ENCODE assay signal across 15 cellular contexts in the genomic region with DNA sequence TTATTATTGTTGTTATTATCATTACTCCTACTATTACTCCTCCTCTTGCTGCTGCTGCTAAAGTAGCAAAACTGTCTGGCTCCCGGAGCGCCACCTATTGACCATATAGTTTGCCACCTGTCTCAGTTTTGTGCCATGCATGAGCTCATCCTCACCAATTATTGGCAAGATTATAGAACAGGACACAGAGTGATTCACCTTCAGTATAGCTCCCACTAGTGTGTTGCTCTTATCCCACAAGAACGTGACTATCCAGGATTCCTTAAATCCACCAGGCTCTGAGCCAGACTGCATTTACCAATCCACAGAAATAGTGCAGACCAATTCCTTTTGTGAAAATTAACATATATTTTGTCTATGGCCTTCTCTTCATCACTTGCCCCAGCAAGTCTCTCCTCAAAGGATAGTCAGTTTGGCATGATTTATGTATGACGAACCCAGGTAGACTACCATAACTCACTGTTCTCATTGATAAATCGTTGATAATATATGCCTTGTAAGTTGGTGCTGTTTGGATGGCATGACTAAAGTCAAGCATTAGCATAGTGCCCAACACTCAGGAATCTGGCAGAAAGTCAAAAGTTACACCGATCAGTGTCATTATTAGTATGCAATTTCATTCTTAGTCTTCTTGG.
A peak's percentile ranks its signal among the peaks of the same experiment; 100 is the strongest.
DNase-seq lines count a peak whose midpoint lies in the region; ATAC-seq, FAIRE-seq and TF ChIP-seq lines count a peak whose summit lies in the region.
"Had no signal": no experiment of that assay in that cellular context is flagged by ENCODE, and none has a peak within 500 bp of the region (broad histone marks: within the 10 kb centered on the region; RNA-seq: fewer than 3 reads in every experiment).

No MANE protein-coding gene starts in this region.

- H3K4me1 ChIP-seq in osteoblast (ENCODE audit: insufficient read depth, low read length): peaks cover 23% of the 10 kb centered on the region
- H3K4me1 ChIP-seq in pancreas: no peaks in the 10 kb centered on the region

- H3K27me3 ChIP-seq in osteoblast (ENCODE audit: insufficient read depth, low read length): no peaks in the 10 kb centered on the region
- H3K27me3 ChIP-seq in pancreas: no peaks in the 10 kb centered on the region
- H3K27me3 ChIP-seq: tibial artery had no signal

- H3K4me2 ChIP-seq in osteoblast (ENCODE audit: insufficient read depth, low read length): no peak overlapping the region

- TF ChIP-seq CTCF in GM12874 (IDR thresholded peaks at IDR 0.05; ENCODE audit: insufficient read depth, low read depth, low read length) (0 out of 2 replicates have a peak, but pooled peaks have one; percentile 9), osteoblast (IDR thresholded peaks at IDR 0.05; ENCODE audit: extremely low read depth, low read depth, low read length) (peak; percentile 29), pancreas (IDR thresholded peaks at IDR 0.05) (no peak)

- H3K36me3 Mint-ChIP-seq in natural killer cell treated with Interleukin-12 subunit alpha and Interleukin-12 subunit beta and Interleukin-15 and Interleukin-18, amount 100 ng/mL, for 72 hours: no peaks in the 10 kb centered on the region

- H3K27ac ChIP-seq in epithelial cell of prostate (peak overlapping the region; percentile 80), osteoblast (ENCODE audit: low read depth, low read length) (peak overlapping the region; percentile 70), pancreas (no peak overlapping the region)
- H3K27ac ChIP-seq: tibial artery had no signal

- no peak for FAIRE-seq in pancreas (lab: Jason Lieb, UNC)

- peak; percentile 3 for DNase-seq in NCI-H69 (lab: John Stamatoyannopoulos, UW)
- no peak for DNase-seq in epithelial cell of prostate (ENCODE audit: low read depth, low spot score)
- DNase-seq in osteoblast (ENCODE audit: insufficient read length, low spot score, missing footprints): no peak
- no peak for DNase-seq in pancreas
- no peak for DNase-seq in natural killer cell treated with Interleukin-12 subunit alpha and Interleukin-12 subunit beta and Interleukin-15 and Interleukin-18, amount 100 ng/mL, for 72 hours (ENCODE audit: low spot score)
- no peak for DNase-seq in stimulated activated CD8-positive, alpha-beta memory T cell treated with anti-CD3 and anti-CD28 coated beads, Interleukin-4, amount 100 ng/mL, for 48 hours
- DNase-seq: activated CD4-positive, CD25-positive, alpha-beta regulatory T cell treated with anti-CD3 and anti-CD28 coated beads, Interleukin-2, amount 50 U/mL, for 72 hours; activated CD8-positive, alpha-beta memory T cell treated with anti-CD3 and anti-CD28 coated beads, Interleukin-2, amount 50 U/mL, for 4 hours; hypothalamus; NCI-H1417 treated with DMSO at 0.1 percent for 48 hours; SIG-M5; tibial artery had no signal

- H3K36me3 ChIP-seq in osteoblast (ENCODE audit: insufficient read depth, low read length): no peaks in the 10 kb centered on the region
- no peaks in the 10 kb centered on the region for H3K36me3 ChIP-seq in pancreas
- H3K36me3 ChIP-seq: tibial artery had no signal

- no peak overlapping the region for H3K27ac Mint-ChIP-seq in natural killer cell treated with Interleukin-12 subunit alpha and Interleukin-12 subunit beta and Interleukin-15 and Interleukin-18, amount 100 ng/mL, for 72 hours
- H3K27ac Mint-ChIP-seq: T-helper 2 cell treated with Interferon-gamma antibody and Interleukin-4, amounts not matched to agents 5 μg/mL and 100 μg/mL, for 36 hours had no signal

- no peak overlapping the region for H2AFZ ChIP-seq in osteoblast (ENCODE audit: low read length)

- no peaks in the 10 kb centered on the region for H3K79me2 ChIP-seq in osteoblast (ENCODE audit: insufficient read depth, low read length)

- no peaks in the 10 kb centered on the region for H3K4me1 Mint-ChIP-seq in natural killer cell treated with Interleukin-12 subunit alpha and Interleukin-12 subunit beta and Interleukin-15 and Interleukin-18, amount 100 ng/mL, for 72 hours (ENCODE audit: low read depth in 2 of 2)

- H3K9me3 Mint-ChIP-seq in natural killer cell treated with Interleukin-12 subunit alpha and Interleukin-12 subunit beta and Interleukin-15 and Interleukin-18, amount 100 ng/mL, for 72 hours: peaks cover 4% of the 10 kb centered on the region

- peaks cover 8 to 31% of the 10 kb centered on the region in 2 donors for H3K27me3 Mint-ChIP-seq in natural killer cell treated with Interleukin-12 subunit alpha and Interleukin-12 subunit beta and Interleukin-15 and Interleukin-18, amount 100 ng/mL, for 72 hours

- H3K9me3 ChIP-seq in osteoblast (ENCODE audit: low read depth, low read length) (no peaks in the 10 kb centered on the region), pancreas (no peaks in the 10 kb centered on the region)
- H3K9me3 ChIP-seq: tibial artery had no signal

- WGBS in pancreas, 2 donors: 67 to 77% methylated on average over 6 of the region's 6 CpGs

- no peak overlapping the region for H3K4me3 ChIP-seq in osteoblast (ENCODE audit: insufficient read depth, low read length)
- no peak overlapping the region for H3K4me3 ChIP-seq in pancreas
- H3K4me3 ChIP-seq: skin epidermis, tibial artery had no signal

- no peaks in the 10 kb centered on the region for H4K20me1 ChIP-seq in osteoblast (ENCODE audit: insufficient read depth, low read length)

- H3K4me3 Mint-ChIP-seq in natural killer cell treated with Interleukin-12 subunit alpha and Interleukin-12 subunit beta and Interleukin-15 and Interleukin-18, amount 100 ng/mL, for 72 hours: no peak overlapping the region
- H3K4me3 Mint-ChIP-seq: T-helper 2 cell treated with Interferon-gamma antibody and Interleukin-4, amounts not matched to agents 5 μg/mL and 100 μg/mL, for 36 hours had no signal

- intact Hi-C loops in pancreas (cut with DNase I): no loop called here

- no peak for ATAC-seq in pancreas
- no peak for ATAC-seq in natural killer cell treated with Interleukin-12 subunit alpha and Interleukin-12 subunit beta and Interleukin-15 and Interleukin-18, amount 100 ng/mL, for 72 hours

Comparison
In these comparisons a context has a peak if more than half of its experiments do, and no peak if none do; other contexts are left out.
1. CTCF ChIP-seq: peak in GM12874 (single experiment) and osteoblast (single experiment); none in pancreas (0 of 4).
2. H3K27ac ChIP-seq: peak in epithelial cell of prostate (single experiment) and osteoblast (single experiment); none in pancreas (0 of 4).